ENCODE assay signal across 8 cellular contexts in the genomic region with DNA sequence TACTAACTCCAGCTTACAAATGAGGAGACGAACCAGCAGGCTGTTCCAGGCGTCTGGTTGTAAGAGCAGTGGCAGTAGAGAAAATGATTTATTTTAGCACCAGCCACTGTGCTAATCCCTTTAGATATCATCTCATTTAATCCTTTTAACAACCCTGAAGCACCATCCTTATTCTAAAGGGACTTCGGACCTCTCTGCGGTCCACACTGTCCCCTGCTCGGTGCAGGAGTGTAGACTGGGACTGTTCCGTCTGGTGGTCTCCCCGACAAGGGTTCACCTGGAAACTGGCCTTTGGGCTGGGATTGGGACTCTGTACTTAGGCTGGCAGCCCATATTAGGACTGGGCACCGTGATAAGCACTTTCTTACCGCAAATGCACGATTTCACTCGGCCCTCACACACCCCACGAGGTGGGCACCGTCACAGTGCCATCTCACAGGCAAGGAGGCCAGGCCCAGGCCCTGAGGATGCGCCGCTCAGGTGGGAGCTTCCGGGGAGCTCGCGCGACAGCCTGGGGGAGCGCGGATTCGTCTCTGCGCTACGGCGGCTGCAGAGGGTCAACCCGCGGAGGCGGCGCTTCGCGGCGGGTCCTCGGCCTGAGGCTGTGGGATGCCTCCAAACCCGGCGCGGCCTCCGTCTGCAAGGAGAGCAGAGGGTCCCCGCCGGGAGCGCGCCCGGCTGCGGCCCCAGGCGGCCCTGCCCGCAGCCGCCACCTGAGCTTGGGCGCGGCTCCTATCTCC. TPM values are rescaled to one million over a fixed set of nuclear protein-coding genes. Genes with fewer than 3 reads are reported as not detected.
DNase-seq lines count a peak whose midpoint lies in the region; ATAC-seq and TF ChIP-seq lines count a peak whose summit lies in the region.

No MANE protein-coding gene starts in this region.

- H2BK5ac ChIP-seq in H9 (ENCODE audit: insufficient read length, low read length) = no peak overlapping the region

- H3K27ac Mint-ChIP-seq in H9 = peak overlapping the region in 2 of 3 experiments; percentile 46 to 96; a peak in 3 of 7 replicates
- H3K27ac Mint-ChIP-seq in activated naive CD8-positive, alpha-beta T cell = peak overlapping the region; percentile 92

- no peaks in the 10 kb centered on the region for H3K36me3 Mint-ChIP-seq in H9 (ENCODE audit: insufficient read depth in 1 of 3, low read depth in 3 of 3)
- peaks cover 4% of the 10 kb centered on the region for H3K36me3 Mint-ChIP-seq in activated naive CD8-positive, alpha-beta T cell

- peak overlapping the region; percentile 31 for H3K18ac ChIP-seq in H9 (ENCODE audit: insufficient read length, low read depth, low read length)

- no peak overlapping the region for H3T11ph ChIP-seq in H9 (ENCODE audit: low read length)

- H3K56ac ChIP-seq in H9 (ENCODE audit: insufficient read length, low read depth, low read length) = no peak overlapping the region

- peak overlapping the region; percentile 83 to 89 for H3K4me3 Mint-ChIP-seq in H9
- H3K4me3 Mint-ChIP-seq in activated naive CD8-positive, alpha-beta T cell = peak overlapping the region; percentile 93

- peak; percentile 91 for ATAC-seq in SK-N-SH treated with all-trans-retinoic acid at 6 μM for 48 hours

- H3K9me3 Mint-ChIP-seq in H9 = no peaks in the 10 kb centered on the region
- no peaks in the 10 kb centered on the region for H3K9me3 Mint-ChIP-seq in activated naive CD8-positive, alpha-beta T cell (ENCODE audit: low read depth)

- H3K23me2 ChIP-seq in H9 (ENCODE audit: insufficient read length, low read depth, low read length, poor library complexity, severe bottlenecking) = peaks cover 5% of the 10 kb centered on the region

- H4K5ac ChIP-seq in H9 (ENCODE audit: insufficient read length, low read depth, low read length) = no peak overlapping the region

- no peak overlapping the region for H3K23ac ChIP-seq in H9 (ENCODE audit: insufficient read length, low read depth, low read length)

- no peaks in the 10 kb centered on the region for H3K27me3 ChIP-seq in H9 (ENCODE audit: insufficient read depth, low read length)
- no peaks in the 10 kb centered on the region for H3K27me3 ChIP-seq in MM.1S (replicated peaks; ENCODE audit: insufficient read depth, low read length)
- no peaks in the 10 kb centered on the region for H3K27me3 ChIP-seq in parathyroid adenoma (ENCODE audit: control insufficient read depth, insufficient read depth, low read length)
- H3K27me3 ChIP-seq in tibial nerve = no peaks in the 10 kb centered on the region

- H4K91ac ChIP-seq in H9 (ENCODE audit: insufficient read length, low read depth, low read length) = no peak overlapping the region

- no peak overlapping the region for H3K4ac ChIP-seq in H9 (ENCODE audit: low read depth, low read length)

- no peak overlapping the region for H2BK15ac ChIP-seq in H9 (ENCODE audit: low read depth, low read length)

- H3K79me2 ChIP-seq in H9 (ENCODE audit: insufficient read depth, low read length) (no peaks in the 10 kb centered on the region), MM.1S (ENCODE audit: low read length) (no peaks in the 10 kb centered on the region), parathyroid adenoma (peaks cover 3% of the 10 kb centered on the region)

- no peak overlapping the region for H2AK5ac ChIP-seq in H9 (ENCODE audit: insufficient read length, low read length)

- peak overlapping the region; percentile 94 for H3K4me3 ChIP-seq in MM.1S (ENCODE audit: low read length)
- peak overlapping the region; percentile 91 for H3K4me3 ChIP-seq in parathyroid adenoma (ENCODE audit: low read depth, low read length)
- H3K4me3 ChIP-seq in tibial nerve = peak overlapping the region; percentile 58 to 91 (median 72)

- no peak overlapping the region for H2BK12ac ChIP-seq in H9 (ENCODE audit: insufficient read length, low read depth, low read length)

- peaks cover 22 to 26% of the 10 kb centered on the region in 2 experiments for H3K4me1 Mint-ChIP-seq in H9
- H3K4me1 Mint-ChIP-seq in activated naive CD8-positive, alpha-beta T cell (ENCODE audit: low read depth) = peaks cover 35% of the 10 kb centered on the region

- no peaks in the 10 kb centered on the region for H3K36me3 ChIP-seq in MM.1S (replicated peaks; ENCODE audit: insufficient read depth, low read length)
- no peaks in the 10 kb centered on the region for H3K36me3 ChIP-seq in parathyroid adenoma (ENCODE audit: control insufficient read depth, insufficient read depth, low read length)
- H3K36me3 ChIP-seq in tibial nerve = no peaks in the 10 kb centered on the region

- no peaks in the 10 kb centered on the region for H4K20me1 ChIP-seq in H9 (ENCODE audit: control insufficient read depth, insufficient read depth, insufficient read length)
- H4K20me1 ChIP-seq in MM.1S (ENCODE audit: insufficient read depth, low read length) = no peaks in the 10 kb centered on the region

- no peaks in the 10 kb centered on the region for H3K4me1 ChIP-seq in H9 (ENCODE audit: insufficient read depth, low read length)
- H3K4me1 ChIP-seq in MM.1S (ENCODE audit: low read length) = 0 out of 2 replicates have a peak, but pooled peaks cover 5% of the 10 kb centered on the region
- peaks cover 3% of the 10 kb centered on the region for H3K4me1 ChIP-seq in parathyroid adenoma
- H3K4me1 ChIP-seq in tibial nerve = peaks cover 0 to 35% (median 10%) of the 10 kb centered on the region in 4 donors

- no peaks in the 10 kb centered on the region for H3K9me2 ChIP-seq in MM.1S (replicated peaks; ENCODE audit: insufficient read depth, low read length)

- no peak overlapping the region for H2BK120ac ChIP-seq in H9 (ENCODE audit: low read depth, low read length, poor library complexity, severe bottlenecking)

- no peak overlapping the region for H3K27ac ChIP-seq in H9 (ENCODE audit: insufficient read length, low read depth, low read length)
- H3K27ac ChIP-seq in MM.1S (ENCODE audit: low read length) = no peak overlapping the region
- peak overlapping the region; percentile 78 for H3K27ac ChIP-seq in parathyroid adenoma
- H3K27ac ChIP-seq in tibial nerve = peak overlapping the region; percentile 65 to 87 (median 79)

- peak overlapping the region; percentile 80 for H3K9ac ChIP-seq in H9 (ENCODE audit: extremely low read depth, insufficient read length, low read length)
- H3K9ac ChIP-seq in MM.1S (ENCODE audit: low read length) = peak overlapping the region; percentile 91
- peak overlapping the region; percentile 63 for H3K9ac ChIP-seq in parathyroid adenoma

- TF ChIP-seq POLR2A in tibial nerve (IDR thresholded peaks at IDR 0.05) = no peak

- no peak for TF ChIP-seq CTCF in H9 (conservative IDR thresholded peaks at IDR 0.05)
- TF ChIP-seq CTCF in MM.1S (IDR thresholded peaks at IDR 0.05; ENCODE audit: low read length) = no peak
- no peak for TF ChIP-seq CTCF in parathyroid adenoma (IDR thresholded peaks at IDR 0.05)
- TF ChIP-seq CTCF in tibial nerve (IDR thresholded peaks at IDR 0.05) = peak in 1 of 5 experiments; percentile 24

- no peaks in the 10 kb centered on the region for H3F3A ChIP-seq in MM.1S (ENCODE audit: insufficient read depth, low read length)

- intact Hi-C loops in cardiac septum (cut with DNase I) = loop anchor here (5.0 kb wide), 1 partner anchor 59 kb away; no protein-coding TSS in a partner anchor

- H2AFZ ChIP-seq in H9 (ENCODE audit: low read length) (no peak overlapping the region), MM.1S (ENCODE audit: low read length) (peak overlapping the region; percentile 86), parathyroid adenoma (peak overlapping the region; percentile 97)

- no peak overlapping the region for H2BK20ac ChIP-seq in H9 (ENCODE audit: low read depth, low read length, poor library complexity, severe bottlenecking)

- peak in 1 of 2 donors; percentile 78 for TF ChIP-seq EP300 in tibial nerve (IDR thresholded peaks at IDR 0.05)

- DNase-seq in GF-D8 (lab: John Stamatoyannopoulos, UW) (peak; percentile 7), H9 (peak; percentile 88), MM.1S (peak; percentile 60), cardiac septum (ENCODE audit: low spot score) (peak; percentile 89), tibial nerve (ENCODE audit: low spot score in 2 of 2) (peak; percentile 52 to 65)

- H3K9me3 ChIP-seq in H9 (ENCODE audit: control insufficient read depth, low read depth, low read length) = no peaks in the 10 kb centered on the region
- H3K9me3 ChIP-seq in MM.1S (replicated peaks; ENCODE audit: insufficient read depth, low read length) = no peaks in the 10 kb centered on the region
- H3K9me3 ChIP-seq in parathyroid adenoma (ENCODE audit: control insufficient read depth, low read length) = no peaks in the 10 kb centered on the region
- no peaks in the 10 kb centered on the region for H3K9me3 ChIP-seq in tibial nerve

- WGBS in H9 (ENCODE audit: extremely low coverage, insufficient read length, low lambda C conversion rate) = no CpG with 5 or more reads among the region's 48 CpGs
- WGBS in tibial nerve, 2 donors = 1 to 2% methylated on average over 44 to 48 of the region's 48 CpGs

- H3K79me1 ChIP-seq in H9 (ENCODE audit: insufficient read depth, low read depth, low read length, poor library complexity, severe bottlenecking) = no peaks in the 10 kb centered on the region

- no peak overlapping the region for H4K8ac ChIP-seq in H9 (replicated peaks; ENCODE audit: insufficient read length, low read depth, low read length)

- no peaks in the 10 kb centered on the region; the same call in 1 of the 2 replicates for H3K27me3 Mint-ChIP-seq in H9 (ENCODE audit: low read depth)
- H3K27me3 Mint-ChIP-seq in activated naive CD8-positive, alpha-beta T cell = no peaks in the 10 kb centered on the region

- H3K4me2 ChIP-seq in H9 (ENCODE audit: insufficient read depth, insufficient read length, low read length) (peak overlapping the region; percentile 85), MM.1S (ENCODE audit: low read depth, low read length) (peak overlapping the region; percentile 74), parathyroid adenoma (ENCODE audit: low read length) (peak overlapping the region; percentile 99)

- peak overlapping the region; percentile 10; the same call in 1 of the 2 replicates for H3K14ac ChIP-seq in H9 (ENCODE audit: insufficient read depth, low read length)

TF ChIP-seq in SK-N-SH treated with all-trans-retinoic acid at 6 μM for 48 hours, 23 proteins besides CTCF, POLR2A, EP300 and RAD21:
- TF ChIP-seq ISL1 (CRISPR knock-in tag; IDR thresholded peaks at IDR 0.05) = no peak
- no peak for TF ChIP-seq ARNTL (CRISPR knock-in tag; IDR thresholded peaks at IDR 0.05; ENCODE audit: borderline replicate concordance, low read depth)
- TF ChIP-seq ZFP3 (CRISPR knock-in tag; IDR thresholded peaks at IDR 0.05) = peak; percentile 82

RNA-seq across cellular contexts. Expression of a gene that starts 45.2 kb away (rescaled TPM):
- total RNA-seq in H9 (2021) = 232 and 239 TPM in 2 replicates
- 192 TPM for total RNA-seq in cardiac septum
- 100 to 1,000 TPM; 226 to 325 (median 267) TPM for total RNA-seq in tibial nerve

Comparison
In these comparisons a context has a peak if more than half of its experiments do, and no peak if none do; other contexts are left out.
1. DNase-seq: peak in every context shown above with its lines; median percentile 89 in cardiac septum; 88 in H9; 60 in MM.1S; 58 in tibial nerve; 7 in GF-D8.
2. H3K27ac ChIP-seq: peak in parathyroid adenoma (single experiment) and tibial nerve (4 of 4); none in H9 (single experiment) and MM.1S (single experiment).
3. Peak in every context shown above with its lines, with median percentiles within 50 percentile points of each other: H3K4me2 ChIP-seq, H3K9ac ChIP-seq and H3K4me3 ChIP-seq.